17 cellular contexts compared by ENCODE assay signal in genomic region chr3:43001556-43002121, GRCh38. TPM values are rescaled to one million over a fixed set of nuclear protein-coding genes. Genes with fewer than 3 reads are reported as not detected.
DNase-seq lines count a peak whose midpoint lies in the region; TF ChIP-seq lines count a peak whose summit lies in the region.
"Had no signal": no experiment of that assay in that cellular context is flagged by ENCODE, and none has a peak within 500 bp of the region (broad histone marks: within the 10 kb centered on the region; RNA-seq: fewer than 3 reads in every experiment).

No MANE protein-coding gene starts in this region.

- CTCF ChIA-PET in activated CD4-positive, alpha-beta T cell treated with anti-CD3 and anti-CD28 coated beads, Interleukin-2, amount 10 ng/mL, durations not matched to agents 7 days and 5 days (lab: Charles Lee) = no interaction called here

- H3K4me3 ChIP-seq in coronary artery (peak overlapping the region; percentile 51), skin epidermis (no peak overlapping the region)

- H3K4me1 Mint-ChIP-seq in HFFc6 (ENCODE audit: low read depth) (peaks cover 27% of the 10 kb centered on the region), mesothelial cell of epicardium (peaks cover 23% of the 10 kb centered on the region)
- peaks cover 2% of the 10 kb centered on the region for H3K4me1 Mint-ChIP-seq in activated CD4-positive, alpha-beta T cell treated with anti-CD3 and anti-CD28 coated beads, Interleukin-2, amount 10 ng/mL, durations not matched to agents 7 days and 5 days
- H3K4me1 Mint-ChIP-seq: activated CD4-positive, alpha-beta T cell treated with anti-CD3 and anti-CD28 coated beads, Interleukin-2, amount 10 ng/mL, durations not matched to agents 24 days and 14 days; endodermal cell had no signal

- DNase-seq in HFFc6 = no peak
- no peak for DNase-seq in coronary artery (ENCODE audit: low spot score)
- no peak for DNase-seq in mesothelial cell of epicardium (ENCODE audit: low spot score in 2 of 2, unreplicated experiment in 2 of 2)
- no peak for DNase-seq in activated CD4-positive, alpha-beta T cell treated with anti-CD3 and anti-CD28 coated beads, Interleukin-2, amount 10 ng/mL, durations not matched to agents 7 days and 5 days
- DNase-seq in NCI-H2081 treated with DMSO at 0.1 percent for 48 hours (lab: John Stamatoyannopoulos, UW) = no peak
- no peak for DNase-seq in KBM-7
- no peak for DNase-seq in middle frontal gyrus (ENCODE audit: extremely low spot score, low spot score)
- DNase-seq: activated CD4-positive, alpha-beta T cell treated with anti-CD3 and anti-CD28 coated beads, Interleukin-2, amount 10 ng/mL, durations not matched to agents 24 days and 14 days; activated naive CD4-positive, alpha-beta T cell treated with anti-CD3 and anti-CD28 coated beads for 36 hours; activated T-cell treated with anti-CD3 and anti-CD28 coated beads for 4 hours; endodermal cell; NCI-H146; NCI-H510A treated with DMSO at 0.1 percent for 48 hours; stimulated activated CD8-positive, alpha-beta memory T cell treated with anti-CD3 and anti-CD28 coated beads, Interleukin-4, amount 100 ng/mL, for 48 hours; T-helper 9 cell had no signal

- TF ChIP-seq CTCF in HFFc6 (IDR thresholded peaks at IDR 0.05) = no peak
- TF ChIP-seq CTCF in coronary artery (IDR thresholded peaks at IDR 0.05) = no peak
- no peak for TF ChIP-seq CTCF in mesothelial cell of epicardium (IDR thresholded peaks at IDR 0.05; ENCODE audit: unreplicated experiment)

- no peaks in the 10 kb centered on the region for H3K9me3 Mint-ChIP-seq in HFFc6
- H3K9me3 Mint-ChIP-seq in mesothelial cell of epicardium = no peaks in the 10 kb centered on the region
- no peaks in the 10 kb centered on the region for H3K9me3 Mint-ChIP-seq in activated CD4-positive, alpha-beta T cell treated with anti-CD3 and anti-CD28 coated beads, Interleukin-2, amount 10 ng/mL, durations not matched to agents 7 days and 5 days
- H3K9me3 Mint-ChIP-seq: activated CD4-positive, alpha-beta T cell treated with anti-CD3 and anti-CD28 coated beads, Interleukin-2, amount 10 ng/mL, durations not matched to agents 24 days and 14 days; activated naive CD4-positive, alpha-beta T cell treated with anti-CD3 and anti-CD28 coated beads for 36 hours; endodermal cell had no signal

- H3K27ac ChIP-seq in coronary artery = peak overlapping the region; percentile 79 to 94
- H3K27ac ChIP-seq in skin epidermis = peak overlapping the region in 13 of 21 experiments; percentile 4 to 86 (median 40)

- in situ Hi-C loops in KBM-7 (cut with MboI; ENCODE audit: low pct_unique_long_range_greater_than_20kb, low sequenced_read_pairs) = no loop called here

- H3K27ac Mint-ChIP-seq in HFFc6 (no peak overlapping the region), mesothelial cell of epicardium (peak overlapping the region; percentile 84)
- no peak overlapping the region for H3K27ac Mint-ChIP-seq in activated CD4-positive, alpha-beta T cell treated with anti-CD3 and anti-CD28 coated beads, Interleukin-2, amount 10 ng/mL, durations not matched to agents 7 days and 5 days
- H3K27ac Mint-ChIP-seq: activated CD4-positive, alpha-beta T cell treated with anti-CD3 and anti-CD28 coated beads, Interleukin-2, amount 10 ng/mL, durations not matched to agents 24 days and 14 days; activated naive CD4-positive, alpha-beta T cell treated with anti-CD3 and anti-CD28 coated beads for 36 hours; endodermal cell had no signal

- H3K4me3 Mint-ChIP-seq in HFFc6 = 0 out of 2 replicates have a peak overlapping the region, but pooled peaks have one; percentile 14
- no peak overlapping the region for H3K4me3 Mint-ChIP-seq in mesothelial cell of epicardium
- no peak overlapping the region for H3K4me3 Mint-ChIP-seq in activated CD4-positive, alpha-beta T cell treated with anti-CD3 and anti-CD28 coated beads, Interleukin-2, amount 10 ng/mL, durations not matched to agents 7 days and 5 days
- H3K4me3 Mint-ChIP-seq: activated CD4-positive, alpha-beta T cell treated with anti-CD3 and anti-CD28 coated beads, Interleukin-2, amount 10 ng/mL, durations not matched to agents 24 days and 14 days; activated naive CD4-positive, alpha-beta T cell treated with anti-CD3 and anti-CD28 coated beads for 36 hours; endodermal cell had no signal

- POLR2A ChIA-PET in activated CD4-positive, alpha-beta T cell treated with anti-CD3 and anti-CD28 coated beads, Interleukin-2, amount 10 ng/mL, durations not matched to agents 7 days and 5 days (lab: Charles Lee) = no interaction called here

- peaks cover 28% of the 10 kb centered on the region for H3K27me3 Mint-ChIP-seq in HFFc6 (ENCODE audit: insufficient read depth)
- H3K27me3 Mint-ChIP-seq in mesothelial cell of epicardium (ENCODE audit: low read depth) = peaks cover 7% of the 10 kb centered on the region
- H3K27me3 Mint-ChIP-seq in activated CD4-positive, alpha-beta T cell treated with anti-CD3 and anti-CD28 coated beads, Interleukin-2, amount 10 ng/mL, durations not matched to agents 7 days and 5 days = no peaks in the 10 kb centered on the region

- H3K36me3 Mint-ChIP-seq in HFFc6 (ENCODE audit: low read depth) (no peaks in the 10 kb centered on the region), mesothelial cell of epicardium (no peaks in the 10 kb centered on the region)
- no peaks in the 10 kb centered on the region for H3K36me3 Mint-ChIP-seq in activated CD4-positive, alpha-beta T cell treated with anti-CD3 and anti-CD28 coated beads, Interleukin-2, amount 10 ng/mL, durations not matched to agents 7 days and 5 days (ENCODE audit: low read depth)

RNA-seq across cellular contexts. Expression of gene GASK1A, which starts 22.5 kb away (rescaled TPM):
- not detected for total RNA-seq in HFFc6 (2021; fragmentation: NEBNext Ultra II Directional; extraction: Animal tissue kit (Norgen Biotek cat#: 25700))
- 0.75 to 1.6 TPM (median 0.84 TPM) in 3 replicates for total RNA-seq in mesothelial cell of epicardium
- not detected for total RNA-seq in activated CD4-positive, alpha-beta T cell treated with anti-CD3 and anti-CD28 coated beads, Interleukin-2, amount 10 ng/mL, durations not matched to agents 7 days and 5 days
- total RNA-seq: activated CD4-positive, alpha-beta T cell treated with anti-CD3 and anti-CD28 coated beads, Interleukin-2, amount 10 ng/mL, durations not matched to agents 24 days and 14 days; activated naive CD4-positive, alpha-beta T cell treated with anti-CD3 and anti-CD28 coated beads for 36 hours; SK-MEL-5 had no signal
